ENCODE assay signal across 18 cellular contexts in the genomic region with DNA sequence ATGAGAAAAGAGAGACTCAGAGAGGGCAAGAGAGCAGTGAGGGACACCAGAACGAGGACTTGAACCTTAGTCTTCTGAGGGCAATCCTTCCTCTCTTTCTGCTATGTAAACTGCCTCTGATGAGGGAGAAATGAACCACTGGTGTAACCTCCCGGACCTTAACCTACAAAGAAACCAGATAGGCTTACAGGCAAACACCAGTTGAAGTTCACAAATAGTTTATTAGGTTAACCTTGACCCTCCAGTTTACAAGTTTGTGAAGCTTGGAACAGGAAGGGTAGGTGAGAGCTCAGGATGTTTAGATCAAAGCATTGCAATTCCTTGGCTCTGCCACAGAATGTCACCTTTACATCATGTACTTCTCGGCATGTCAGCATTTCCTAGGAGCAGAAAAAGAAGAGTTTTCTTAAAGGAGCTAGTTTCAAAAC.
DNase-seq lines count a peak whose midpoint lies in the region; ATAC-seq and TF ChIP-seq lines count a peak whose summit lies in the region.
"Had no signal": no experiment of that assay in that cellular context is flagged by ENCODE, and none has a peak within 500 bp of the region (broad histone marks: within the 10 kb centered on the region; RNA-seq: fewer than 3 reads in every experiment).

No MANE protein-coding gene starts in this region.

- ATAC-seq in body of pancreas, result no peak
- ATAC-seq: activated CD4-positive, alpha-beta T cell treated with anti-CD3 and anti-CD28 coated beads for 36 hours had no signal

- H3K27me3 ChIP-seq in body of pancreas, result no peaks in the 10 kb centered on the region
- H3K27me3 ChIP-seq in neural progenitor cell, result no peaks in the 10 kb centered on the region
- no peaks in the 10 kb centered on the region for H3K27me3 ChIP-seq in osteoblast (ENCODE audit: insufficient read depth, low read length)
- H3K27me3 ChIP-seq: ovary, thyroid gland had no signal

- peaks cover 20% of the 10 kb centered on the region for H3K4me1 Mint-ChIP-seq in neural progenitor cell
- H3K4me1 Mint-ChIP-seq: activated CD4-positive, alpha-beta T cell treated with anti-CD3 and anti-CD28 coated beads for 36 hours; IgD-negative memory B cell had no signal

- no peaks in the 10 kb centered on the region for H3K9me3 Mint-ChIP-seq in neural progenitor cell
- H3K9me3 Mint-ChIP-seq: activated naive CD4-positive, alpha-beta T cell treated with anti-CD3 and anti-CD28 coated beads for 36 hours; dendritic cell treated with granulocyte-macrophage colony-stimulating factor and Interleukin-4, amounts not matched to agents 40 ng/mL and 50 ng/mL, for 4 days had no signal

- H3K9me3 ChIP-seq in body of pancreas (no peaks in the 10 kb centered on the region), neural progenitor cell (ENCODE audit: low read depth) (no peaks in the 10 kb centered on the region), osteoblast (ENCODE audit: low read depth, low read length) (no peaks in the 10 kb centered on the region)
- H3K9me3 ChIP-seq: ovary, thyroid gland had no signal

- peaks cover 24% of the 10 kb centered on the region for H3K4me1 ChIP-seq in body of pancreas
- peaks cover 14% of the 10 kb centered on the region for H3K4me1 ChIP-seq in neural progenitor cell
- no peaks in the 10 kb centered on the region for H3K4me1 ChIP-seq in osteoblast (ENCODE audit: insufficient read depth, low read length)
- H3K4me1 ChIP-seq: thyroid gland had no signal

- H4K20me1 ChIP-seq in neural progenitor cell (ENCODE audit: low read depth) (no peaks in the 10 kb centered on the region), osteoblast (ENCODE audit: insufficient read depth, low read length) (no peaks in the 10 kb centered on the region)

- H3K36me3 ChIP-seq in body of pancreas (replicated peaks in 1 of 2; ENCODE audit: insufficient read depth in 1 of 2, low read depth in 2 of 2) (no peaks in the 10 kb centered on the region), neural progenitor cell (no peaks in the 10 kb centered on the region), osteoblast (ENCODE audit: insufficient read depth, low read length) (no peaks in the 10 kb centered on the region)
- H3K36me3 ChIP-seq: ovary, thyroid gland had no signal

- H3K79me2 ChIP-seq in neural progenitor cell (ENCODE audit: low read depth) (no peaks in the 10 kb centered on the region), osteoblast (ENCODE audit: insufficient read depth, low read length) (no peaks in the 10 kb centered on the region)

- peaks cover 2% of the 10 kb centered on the region for H3K27me3 Mint-ChIP-seq in neural progenitor cell (ENCODE audit: insufficient read depth, low read depth)
- H3K27me3 Mint-ChIP-seq: activated CD4-positive, alpha-beta T cell treated with anti-CD3 and anti-CD28 coated beads for 36 hours; dendritic cell treated with granulocyte-macrophage colony-stimulating factor and Interleukin-4, amounts not matched to agents 40 ng/mL and 50 ng/mL, for 4 days had no signal

- TF ChIP-seq CTCF in body of pancreas (IDR thresholded peaks at IDR 0.05) (peak in 4 of 7 experiments; percentile 18 to 28 (median 26)), neural progenitor cell (IDR thresholded peaks at IDR 0.05) (peak; percentile 38), osteoblast (IDR thresholded peaks at IDR 0.05; ENCODE audit: extremely low read depth, low read depth, low read length) (no peak)

- in situ Hi-C loops in G401 (cut with HindIII; ENCODE audit: low sequenced_read_pairs), result no loop called here

- H3K27ac ChIP-seq in body of pancreas (no peak overlapping the region), neural progenitor cell (no peak overlapping the region), osteoblast (ENCODE audit: low read depth, low read length) (no peak overlapping the region)
- H3K27ac ChIP-seq: ovary, skin epidermis, thyroid gland had no signal

- TF ChIP-seq POLR2A in body of pancreas (IDR thresholded peaks at IDR 0.05), result no peak

- no peak overlapping the region for H3K27ac Mint-ChIP-seq in neural progenitor cell
- H3K27ac Mint-ChIP-seq: activated CD4-positive, alpha-beta T cell treated with anti-CD3 and anti-CD28 coated beads for 36 hours; activated naive CD4-positive, alpha-beta T cell treated with anti-CD3 and anti-CD28 coated beads for 36 hours; dendritic cell treated with granulocyte-macrophage colony-stimulating factor and Interleukin-4, amounts not matched to agents 40 ng/mL and 50 ng/mL, for 4 days; IgD-negative memory B cell had no signal

- H3K9ac ChIP-seq in neural progenitor cell, result no peak overlapping the region

- WGBS in body of pancreas, 2 donors, result 30 to 44% methylated on average over 3 of the region's 3 CpGs

- intact Hi-C loops in body of pancreas (cut with DNase I), result no loop called here

- H3K4me2 ChIP-seq in neural progenitor cell, result no peak overlapping the region
- H3K4me2 ChIP-seq in osteoblast (ENCODE audit: insufficient read depth, low read length), result no peak overlapping the region

- DNase-seq in DMS79 treated with DMSO at 0.1 percent for 48 hours (lab: John Stamatoyannopoulos, UW) (peak; percentile 52), DMS79 (lab: John Stamatoyannopoulos, UW) (no peak), body of pancreas (peak in 1 of 4 donors; percentile 9), neural progenitor cell (ENCODE audit: low spot score) (no peak), G401 (ENCODE audit: low spot score) (no peak), NCI-H2227 treated with DMSO at 0.1 percent for 48 hours (lab: John Stamatoyannopoulos, UW) (no peak), osteoblast (ENCODE audit: insufficient read length, low spot score, missing footprints) (no peak)
- DNase-seq in Jurkat, Clone E6-1 (ENCODE audit: low read depth, low spot score), result peak; percentile 28
- DNase-seq: activated CD4-positive, alpha-beta T cell treated with anti-CD3 and anti-CD28 coated beads for 36 hours; activated naive CD4-positive, alpha-beta T cell treated with anti-CD3 and anti-CD28 coated beads for 36 hours; glutamatergic neuron; kidney; NCI-H1694; ovary; thyroid gland had no signal

- no peak overlapping the region for H3K4me3 ChIP-seq in Jurkat, Clone E6-1 (ENCODE audit: low read length)
- H3K4me3 ChIP-seq in body of pancreas (no peak overlapping the region), neural progenitor cell (no peak overlapping the region), osteoblast (ENCODE audit: insufficient read depth, low read length) (no peak overlapping the region)
- H3K4me3 ChIP-seq: ovary, skin epidermis, thyroid gland had no signal

- peaks cover under 1% of the 10 kb centered on the region for H3F3A ChIP-seq in neural progenitor cell (ENCODE audit: low read depth)

- H2AFZ ChIP-seq in neural progenitor cell (replicated peaks), result no peak overlapping the region
- H2AFZ ChIP-seq in osteoblast (ENCODE audit: low read length), result no peak overlapping the region

- H3K4me3 Mint-ChIP-seq in neural progenitor cell, result no peak overlapping the region
- H3K4me3 Mint-ChIP-seq: activated CD4-positive, alpha-beta T cell treated with anti-CD3 and anti-CD28 coated beads for 36 hours; activated naive CD4-positive, alpha-beta T cell treated with anti-CD3 and anti-CD28 coated beads for 36 hours; dendritic cell treated with granulocyte-macrophage colony-stimulating factor and Interleukin-4, amounts not matched to agents 40 ng/mL and 50 ng/mL, for 4 days; IgD-negative memory B cell had no signal

- H3K36me3 Mint-ChIP-seq in neural progenitor cell, result no peaks in the 10 kb centered on the region
- H3K36me3 Mint-ChIP-seq: IgD-negative memory B cell had no signal

Comparison
In these comparisons a context has a peak if more than half of its experiments do, and no peak if none do; other contexts are left out.
1. DNase-seq: peak in DMS79 treated with DMSO at 0.1 percent for 48 hours (single experiment) and Jurkat, Clone E6-1 (single experiment); none in DMS79 (single experiment), neural progenitor cell (single experiment), G401 (single experiment), NCI-H2227 treated with DMSO at 0.1 percent for 48 hours (single experiment) and osteoblast (single experiment).